ENCODE assay signal across 1 cellular context in the genomic region with DNA sequence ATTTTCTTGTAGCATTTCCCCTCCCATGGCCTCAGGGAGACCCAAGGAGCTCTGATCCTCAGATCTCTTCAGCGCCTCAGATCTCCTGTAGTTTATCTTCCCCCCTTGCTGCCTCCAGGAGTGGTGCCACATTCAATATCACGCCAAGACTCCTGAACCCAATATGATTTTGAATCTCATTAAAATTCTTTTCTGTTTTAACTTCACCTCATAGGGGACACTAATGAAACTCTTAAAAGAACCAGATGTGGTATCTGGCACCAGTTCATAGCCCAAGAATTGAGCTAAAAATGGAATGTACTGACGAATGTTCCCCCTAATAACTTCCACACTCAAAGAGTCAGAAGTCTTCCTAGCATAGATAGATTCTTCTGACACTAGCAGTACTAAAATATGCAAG.
TF ChIP-seq lines count a peak whose summit lies in the region.

No MANE protein-coding gene starts in this region.

TF ChIP-seq in IMR-90, 13 proteins besides CTCF, POLR2A, EP300 and RAD21:
- TF ChIP-seq CEBPB (IDR thresholded peaks at IDR 0.05; ENCODE audit: low read depth, low read length) (no peak), ELK1 (IDR thresholded peaks at IDR 0.05; ENCODE audit: borderline replicate concordance, low read depth, low read length) (no peak), RFX5 (IDR thresholded peaks at IDR 0.05; ENCODE audit: low read depth, low read length) (no peak), MXI1 (IDR thresholded peaks at IDR 0.05; ENCODE audit: borderline replicate concordance, low read depth, low read length) (no peak), BHLHE40 (IDR thresholded peaks at IDR 0.05; ENCODE audit: low read depth, low read length) (no peak), SMC3 (IDR thresholded peaks at IDR 0.05; ENCODE audit: low read depth, low read length) (no peak), FOS (IDR thresholded peaks at IDR 0.05; ENCODE audit: low read depth, low read length) (no peak), RCOR1 (IDR thresholded peaks at IDR 0.05; ENCODE audit: insufficient replicate concordance, low read length) (no peak), MAZ (IDR thresholded peaks at IDR 0.05; ENCODE audit: borderline replicate concordance, low read depth, low read length) (no peak), NFE2L2 (IDR thresholded peaks at IDR 0.05; ENCODE audit: low read depth, low read length) (no peak), MAFK (IDR thresholded peaks at IDR 0.05; ENCODE audit: low read depth, low read length) (no peak), CHD1 (IDR thresholded peaks at IDR 0.05; ENCODE audit: low read depth, low read length) (no peak)
- TF ChIP-seq, protein P1, sequence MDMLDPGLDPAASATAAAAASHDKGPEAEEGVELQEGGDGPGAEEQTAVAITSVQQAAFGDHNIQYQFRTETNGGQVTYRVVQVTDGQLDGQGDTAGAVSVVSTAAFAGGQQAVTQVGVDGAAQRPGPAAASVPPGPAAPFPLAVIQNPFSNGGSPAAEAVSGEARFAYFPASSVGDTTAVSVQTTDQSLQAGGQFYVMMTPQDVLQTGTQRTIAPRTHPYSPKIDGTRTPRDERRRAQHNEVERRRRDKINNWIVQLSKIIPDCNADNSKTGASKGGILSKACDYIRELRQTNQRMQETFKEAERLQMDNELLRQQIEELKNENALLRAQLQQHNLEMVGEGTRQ (IDR thresholded peaks at IDR 0.05; ENCODE audit: low read depth, low read length) = no peak
TF ChIP-seq in IMR-90: peak in this region for 0.
